ENCODE assay signal across 24 cellular contexts in genomic region chr2:23160006-23160405, GRCh38.
"Had no signal": no experiment of that assay in that cellular context is flagged by ENCODE, and none has a peak within 500 bp of the region (broad histone marks: within the 10 kb centered on the region; RNA-seq: fewer than 3 reads in every experiment).

No MANE protein-coding gene starts in this region.

- DNase-seq: colonic mucosa; cortex of kidney; dermis blood vessel endothelial cell; dorsolateral prefrontal cortex; effector CD4-positive, alpha-beta T cell; effector CD8-positive, alpha-beta T cell; effector memory CD4-positive, alpha-beta T cell; effector memory CD8-positive, alpha-beta T cell; endodermal cell; erythroblast; esophagus squamous epithelium; foreskin fibroblast; foreskin keratinocyte; gastrocnemius medialis; glutamatergic neuron; heart left ventricle; heart right ventricle had no signal

- H3K27ac Mint-ChIP-seq: dendritic cell treated with granulocyte-macrophage colony-stimulating factor and Interleukin-4, amounts not matched to agents 40 ng/mL and 50 ng/mL, for 4 days; effector memory CD8-positive, alpha-beta T cell; endodermal cell had no signal

- H3K27me3 Mint-ChIP-seq: dendritic cell treated with granulocyte-macrophage colony-stimulating factor and Interleukin-4, amounts not matched to agents 40 ng/mL and 50 ng/mL, for 4 days; effector memory CD8-positive, alpha-beta T cell had no signal

- H3K4me3 Mint-ChIP-seq: dendritic cell treated with granulocyte-macrophage colony-stimulating factor and Interleukin-4, amounts not matched to agents 40 ng/mL and 50 ng/mL, for 4 days; effector memory CD8-positive, alpha-beta T cell; endodermal cell had no signal

- H3K4me1 Mint-ChIP-seq: endodermal cell had no signal

- H3K9me3 Mint-ChIP-seq: dendritic cell treated with granulocyte-macrophage colony-stimulating factor and Interleukin-4, amounts not matched to agents 40 ng/mL and 50 ng/mL, for 4 days; effector memory CD8-positive, alpha-beta T cell; endodermal cell had no signal

- FAIRE-seq: colon, endometrium, endothelial cell of umbilical vein, frontal cortex had no signal

- ATAC-seq: effector memory CD8-positive, alpha-beta T cell; esophagus mucosa; foreskin keratinocyte; gastrocnemius medialis; gastroesophageal sphincter; heart left ventricle; heart right ventricle had no signal
